Comparison of ENCODE assay signal across 9 cellular contexts in genomic region chr12:113208041-113208934, GRCh38. TPM values are rescaled to one million over a fixed set of nuclear protein-coding genes. Genes with fewer than 3 reads are reported as not detected.
DNase-seq lines count a peak whose midpoint lies in the region; ATAC-seq, FAIRE-seq and TF ChIP-seq lines count a peak whose summit lies in the region.
"Had no signal": no experiment of that assay in that cellular context is flagged by ENCODE, and none has a peak within 500 bp of the region (broad histone marks: within the 10 kb centered on the region; RNA-seq: fewer than 3 reads in every experiment).

No MANE protein-coding gene starts in this region.

- peak; percentile 26; the same call in 1 of the 2 replicates for TF ChIP-seq POLR2A in GM12892 (IDR thresholded peaks at IDR 0.05; ENCODE audit: low read depth, low read length)

- H3F3A ChIP-seq in Loucy (ENCODE audit: low read depth): peaks cover 12% of the 10 kb centered on the region

- H3K9me2 ChIP-seq in Loucy (replicated peaks; ENCODE audit: low read depth, low read length): no peaks in the 10 kb centered on the region

- peaks cover 5% of the 10 kb centered on the region; the same call in 1 of the 2 replicates for H3K79me2 ChIP-seq in Loucy (ENCODE audit: insufficient read depth, low read length)

- H3K4me3 ChIP-seq in Loucy (ENCODE audit: low read length, poor library complexity, severe bottlenecking): peak overlapping the region; percentile 71
- no peak overlapping the region for H3K4me3 ChIP-seq in right atrium auricular region

- peak; percentile 75 for ATAC-seq in GM21786 (IDR thresholded peaks at IDR 0.05; ENCODE audit: unreplicated experiment)
- ATAC-seq in stimulated activated naive CD8-positive, alpha-beta T cell treated with anti-CD3 and anti-CD28 coated beads, Interleukin-15, Interleukin-2, amounts not matched to agents 100 U/mL and 50 U/mL, for 24 hours: peak; percentile 89

- H3K36me3 ChIP-seq in Loucy (ENCODE audit: insufficient read depth, low read length): no peaks in the 10 kb centered on the region
- no peaks in the 10 kb centered on the region for H3K36me3 ChIP-seq in right atrium auricular region

- peak overlapping the region; percentile 88 for H3K4me2 ChIP-seq in Loucy (ENCODE audit: low read depth, low read length, poor library complexity, severe bottlenecking)

- no peak overlapping the region for H2AFZ ChIP-seq in Loucy (ENCODE audit: low read length)

- no peaks in the 10 kb centered on the region for H3K27me3 ChIP-seq in Loucy (ENCODE audit: insufficient read depth, low read length, poor library complexity, severe bottlenecking)
- no peaks in the 10 kb centered on the region for H3K27me3 ChIP-seq in right atrium auricular region

- peak overlapping the region; percentile 66 to 71 for H3K27ac ChIP-seq in right atrium auricular region

- peaks cover 59% of the 10 kb centered on the region for H3K4me1 ChIP-seq in Loucy (ENCODE audit: insufficient read depth, low read length, poor library complexity, severe bottlenecking)
- peaks cover 0 to 30% of the 10 kb centered on the region in 2 donors for H3K4me1 ChIP-seq in right atrium auricular region

- H3K9me3 ChIP-seq in Loucy (ENCODE audit: insufficient read depth, low read depth, low read length) (no peaks in the 10 kb centered on the region), right atrium auricular region (no peaks in the 10 kb centered on the region)

- peak; percentile 97 for FAIRE-seq in GM12892 (lab: Jason Lieb, UNC)

- H4K20me1 ChIP-seq in Loucy (ENCODE audit: insufficient read depth, low read length, poor library complexity, severe bottlenecking): no peaks in the 10 kb centered on the region

- H3K9ac ChIP-seq in Loucy (ENCODE audit: low read depth, low read length, poor library complexity, severe bottlenecking): peak overlapping the region; percentile 75

- DNase-seq in GM12892 (ENCODE audit: insufficient read length) (no peak), right atrium auricular region (ENCODE audit: low spot score) (no peak), NCI-H510A treated with DMSO at 0.1 percent for 48 hours (lab: John Stamatoyannopoulos, UW) (no peak), LoVo (ENCODE audit: low spot score) (no peak)
- DNase-seq in activated CD8-positive, alpha-beta memory T cell treated with anti-CD3 and anti-CD28 coated beads, Interleukin-2, amount 50 U/mL, for 4 hours: peak; percentile 25
- peak; percentile 71 for DNase-seq in stimulated activated naive CD8-positive, alpha-beta T cell treated with anti-CD3 and anti-CD28 coated beads, Interleukin-15, Interleukin-2, amounts not matched to agents 100 U/mL and 50 U/mL, for 24 hours

- TF ChIP-seq CTCF in Loucy (conservative IDR thresholded peaks at IDR 0.05; ENCODE audit: low read length) (no peak), right atrium auricular region (IDR thresholded peaks at IDR 0.05) (no peak)

RNA-seq across cellular contexts. Expression of gene TPCN1, which starts 13.0 kb away (rescaled TPM):
- 23.5 TPM for polyA plus RNA-seq in GM12892 (2012; ENCODE audit: missing spikeins)
- total RNA-seq in right atrium auricular region: 10 to 100 TPM; 57.3 to 58.7 TPM

RNA-seq across cellular contexts. Expression of gene RITA1, which starts 22.8 kb away (rescaled TPM):
- 10.5 TPM for polyA plus RNA-seq in GM12892 (2012; ENCODE audit: missing spikeins)
- total RNA-seq in right atrium auricular region: 10 to 100 TPM; 18.2 to 25.4 TPM

RNA-seq across cellular contexts. Expression of gene DDX54, which starts 23.0 kb away (rescaled TPM):
- polyA plus RNA-seq in GM12892 (2012; ENCODE audit: missing spikeins): 27.4 TPM
- total RNA-seq in right atrium auricular region: 10 to 100 TPM; 35.1 to 38.0 TPM

RNA-seq across cellular contexts. Expression of gene CFAP73, which starts 58.8 kb away (rescaled TPM):
- 0.36 TPM for polyA plus RNA-seq in GM12892 (2012; ENCODE audit: missing spikeins)
- not detected for total RNA-seq in right atrium auricular region
- total RNA-seq: LHCN-M2 had no signal

Comparison
In these comparisons a context has a peak if more than half of its experiments do, and no peak if none do; other contexts are left out.
1. DNase-seq: peak in activated CD8-positive, alpha-beta memory T cell treated with anti-CD3 and anti-CD28 coated beads, Interleukin-2, amount 50 U/mL, for 4 hours (single experiment) and stimulated activated naive CD8-positive, alpha-beta T cell treated with anti-CD3 and anti-CD28 coated beads, Interleukin-15, Interleukin-2, amounts not matched to agents 100 U/mL and 50 U/mL, for 24 hours (single experiment); none in GM12892 (single experiment), right atrium auricular region (single experiment), NCI-H510A treated with DMSO at 0.1 percent for 48 hours (single experiment) and LoVo (single experiment).